Comparison of ENCODE assay signal across 15 cellular contexts in genomic region chr16:88306860-88307545, GRCh38.
A peak's percentile ranks its signal among the peaks of the same experiment; 100 is the strongest.
DNase-seq lines count a peak whose midpoint lies in the region; TF ChIP-seq lines count a peak whose summit lies in the region.
"Had no signal": no experiment of that assay in that cellular context is flagged by ENCODE, and none has a peak within 500 bp of the region (broad histone marks: within the 10 kb centered on the region; RNA-seq: fewer than 3 reads in every experiment).

No MANE protein-coding gene starts in this region.

- H3K36me3 Mint-ChIP-seq in activated naive CD8-positive, alpha-beta T cell treated with anti-CD3 and anti-CD28 coated beads for 36 hours: no peaks in the 10 kb centered on the region
- no peaks in the 10 kb centered on the region for H3K36me3 Mint-ChIP-seq in endodermal cell (ENCODE audit: low read depth)
- H3K36me3 Mint-ChIP-seq: stimulated activated memory B cell treated with anti-CD40 and anti-IgM and Interleukin-4, amounts not matched to agents 10 μg/mL and 1 μg/mL and 100 μg/mL, for 72 hours had no signal

- TF ChIP-seq CTCF in AG04450 (IDR thresholded peaks at IDR 0.05; ENCODE audit: low read depth, low read length) (no peak), endodermal cell (conservative IDR thresholded peaks at IDR 0.05) (no peak)

- H3K4me1 Mint-ChIP-seq in activated naive CD8-positive, alpha-beta T cell treated with anti-CD3 and anti-CD28 coated beads for 36 hours: no peaks in the 10 kb centered on the region
- no peaks in the 10 kb centered on the region for H3K4me1 Mint-ChIP-seq in endodermal cell
- H3K4me1 Mint-ChIP-seq: stimulated activated memory B cell treated with anti-CD40 and anti-IgM and Interleukin-4, amounts not matched to agents 10 μg/mL and 1 μg/mL and 100 μg/mL, for 72 hours had no signal

- H3K4me3 ChIP-seq in AG04450 (ENCODE audit: low read depth, low read length): no peak overlapping the region
- H3K4me3 ChIP-seq in mesodermal cell (ENCODE audit: extremely low read depth, insufficient read depth, low read length, poor library complexity, severe bottlenecking): no peak overlapping the region
- H3K4me3 ChIP-seq in endodermal cell (ENCODE audit: low read length): no peak overlapping the region
- H3K4me3 ChIP-seq: BLaER1, lower lobe of right lung had no signal

- WGBS in mesodermal cell (ENCODE audit: insufficient coverage in 2 of 2), 2 experiments: 73 to 85% methylated on average over 4 of the region's 6 CpGs
- 86 to 93% methylated on average over 5 of the region's 6 CpGs for WGBS in endodermal cell (ENCODE audit: insufficient coverage in 1 of 2, insufficient read length in 1 of 2), 2 experiments

- CTCF ChIA-PET in AG04450 (lab: Charles Lee): no interaction called here

- no peaks in the 10 kb centered on the region for H3K36me3 ChIP-seq in mesodermal cell (ENCODE audit: control insufficient read depth, insufficient read depth, low read length)
- H3K36me3 ChIP-seq in endodermal cell (ENCODE audit: control insufficient read depth, insufficient read depth, low read length): no peaks in the 10 kb centered on the region
- H3K36me3 ChIP-seq: BLaER1, lower lobe of right lung, WERI-Rb-1 had no signal

- H3K9me3 ChIP-seq in AG04450 (ENCODE audit: control insufficient read depth, insufficient read depth, low read length) (peaks cover 17% of the 10 kb centered on the region), mesodermal cell (ENCODE audit: control insufficient read depth, low read length) (peaks cover 26% of the 10 kb centered on the region), endodermal cell (ENCODE audit: control insufficient read depth, low read length) (peaks cover 14% of the 10 kb centered on the region)
- H3K9me3 ChIP-seq: lower lobe of right lung had no signal

- H3K4me1 ChIP-seq in mesodermal cell (ENCODE audit: control insufficient read depth, insufficient read depth, low read length, poor library complexity, severe bottlenecking) (peaks cover 44% of the 10 kb centered on the region), endodermal cell (ENCODE audit: control insufficient read depth, insufficient read depth, low read length) (no peaks in the 10 kb centered on the region)
- H3K4me1 ChIP-seq: BLaER1 had no signal

- no peaks in the 10 kb centered on the region for H3K27me3 ChIP-seq in AG04450 (ENCODE audit: control insufficient read depth, insufficient read depth, low read length)
- H3K27me3 ChIP-seq in endodermal cell (ENCODE audit: control insufficient read depth, insufficient read depth, low read length, poor library complexity, severe bottlenecking): no peaks in the 10 kb centered on the region
- H3K27me3 ChIP-seq: BLaER1 had no signal

- H3K27ac ChIP-seq in AG04450 (ENCODE audit: low read depth, low read length): peak overlapping the region; percentile 99
- peak overlapping the region; percentile 89 for H3K27ac ChIP-seq in mesodermal cell (ENCODE audit: low read depth, low read length, severe bottlenecking)
- no peak overlapping the region for H3K27ac ChIP-seq in endodermal cell (ENCODE audit: low read depth, low read length)
- H3K27ac ChIP-seq: BLaER1, lower lobe of right lung, WERI-Rb-1 had no signal

- H3K9ac ChIP-seq in endodermal cell (ENCODE audit: extremely low read depth, low read length, poor library complexity, severe bottlenecking): no peak overlapping the region
- H3K9ac ChIP-seq: BLaER1 had no signal

- POLR2A ChIA-PET in AG04450 (lab: Yijun Ruan, JAX): interaction anchor here (0.6 to 2.1 kb wide), 13 partner anchors 9 to 293 kb away, joined by 3 to 28 read pairs (median 4); no protein-coding TSS in a partner anchor

- H3K27ac Mint-ChIP-seq in activated naive CD8-positive, alpha-beta T cell treated with anti-CD3 and anti-CD28 coated beads for 36 hours: no peak overlapping the region
- no peak overlapping the region for H3K27ac Mint-ChIP-seq in endodermal cell
- H3K27ac Mint-ChIP-seq: activated T-helper 2 cell treated with anti-CD3 and anti-CD28 coated beads, Interferon-gamma antibody, Interleukin-2, Interleukin-4, amounts not matched to agents 10 μg/mL and 5 μg/mL and 100 μg/mL, durations not matched to agents 14 hours and 24 hours and 36 hours; stimulated activated memory B cell treated with anti-CD40 and anti-IgM and Interleukin-4, amounts not matched to agents 10 μg/mL and 1 μg/mL and 100 μg/mL, for 72 hours had no signal

- peaks cover 5% of the 10 kb centered on the region for H3K9me3 Mint-ChIP-seq in activated naive CD8-positive, alpha-beta T cell treated with anti-CD3 and anti-CD28 coated beads for 36 hours
- H3K9me3 Mint-ChIP-seq in endodermal cell: peaks cover 40% of the 10 kb centered on the region

- no peak overlapping the region for H3K4me3 Mint-ChIP-seq in activated naive CD8-positive, alpha-beta T cell treated with anti-CD3 and anti-CD28 coated beads for 36 hours
- no peak overlapping the region for H3K4me3 Mint-ChIP-seq in endodermal cell
- H3K4me3 Mint-ChIP-seq: stimulated activated memory B cell treated with anti-CD40 and anti-IgM and Interleukin-4, amounts not matched to agents 10 μg/mL and 1 μg/mL and 100 μg/mL, for 72 hours had no signal

- peak; percentile 92 for DNase-seq in AG04450 (ENCODE audit: low read depth, low spot score)
- DNase-seq in M059J (ENCODE audit: low read depth): peak; percentile 90
- peak; percentile 79 for DNase-seq in dedifferentiated amniotic fluid mesenchymal stem cell (ENCODE audit: extremely low spot score)
- DNase-seq in D341Med (ENCODE audit: low spot score): no peak
- no peak for DNase-seq in activated naive CD8-positive, alpha-beta T cell treated with anti-CD3 and anti-CD28 coated beads for 36 hours
- no peak for DNase-seq in endodermal cell
- no peak for DNase-seq in NCI-H345 treated with DMSO at 0.1 percent for 48 hours (lab: John Stamatoyannopoulos, UW; ENCODE audit: unreplicated experiment)
- DNase-seq: effector memory CD4-positive, alpha-beta T cell; lower lobe of right lung; NCI-H1092; WERI-Rb-1 had no signal

- peaks cover 17% of the 10 kb centered on the region for H3K27me3 Mint-ChIP-seq in activated naive CD8-positive, alpha-beta T cell treated with anti-CD3 and anti-CD28 coated beads for 36 hours
- H3K27me3 Mint-ChIP-seq in endodermal cell (ENCODE audit: insufficient read depth): peaks cover 5% of the 10 kb centered on the region

Comparison
In these comparisons a context has a peak if more than half of its experiments do, and no peak if none do; other contexts are left out.
1. DNase-seq: peak in AG04450 (single experiment), M059J (single experiment) and dedifferentiated amniotic fluid mesenchymal stem cell (single experiment); none in D341Med (single experiment), activated naive CD8-positive, alpha-beta T cell treated with anti-CD3 and anti-CD28 coated beads for 36 hours (single experiment), endodermal cell (single experiment) and NCI-H345 treated with DMSO at 0.1 percent for 48 hours (single experiment).